In genomic region chr1:1783320-1783719, GRCh38 we compare ENCODE assay signal across 8 cellular contexts. TPM values are rescaled to one million over a fixed set of nuclear protein-coding genes. Genes with fewer than 3 reads are reported as not detected.
A peak's percentile ranks its signal among the peaks of the same experiment; 100 is the strongest.
DNase-seq lines count a peak whose midpoint lies in the region; ATAC-seq and TF ChIP-seq lines count a peak whose summit lies in the region.
"Had no signal": no experiment of that assay in that cellular context is flagged by ENCODE, and none has a peak within 500 bp of the region (broad histone marks: within the 10 kb centered on the region; RNA-seq: fewer than 3 reads in every experiment).

No MANE protein-coding gene starts in this region.

- peak overlapping the region; percentile 95 for H3K9ac ChIP-seq in SU-DHL-6 (ENCODE audit: low read length)
- no peak overlapping the region for H3K9ac ChIP-seq in smooth muscle cell (ENCODE audit: low read depth)

- no peaks in the 10 kb centered on the region for H4K20me1 ChIP-seq in SU-DHL-6 (ENCODE audit: low read depth, low read length)
- H4K20me1 ChIP-seq in smooth muscle cell (ENCODE audit: low read depth) = peaks cover 66% of the 10 kb centered on the region

- H3F3A ChIP-seq in SU-DHL-6 (ENCODE audit: insufficient read depth) (peaks cover 63% of the 10 kb centered on the region), smooth muscle cell (ENCODE audit: low read depth) (peaks cover 38% of the 10 kb centered on the region)

- ATAC-seq in gastroesophageal sphincter (no peak), HG03354 (IDR thresholded peaks at IDR 0.05; ENCODE audit: poor library complexity, severe bottlenecking, unreplicated experiment) (no peak), HG03457 (IDR thresholded peaks at IDR 0.05; ENCODE audit: unreplicated experiment) (no peak)

- peaks cover 20% of the 10 kb centered on the region for H3K36me3 ChIP-seq in H7 (replicated peaks; ENCODE audit: control insufficient read depth, insufficient read depth, low read length)
- H3K36me3 ChIP-seq in SU-DHL-6 (ENCODE audit: low read length) = peaks cover 17% of the 10 kb centered on the region
- peaks cover 0 to 40% of the 10 kb centered on the region in 2 donors for H3K36me3 ChIP-seq in gastroesophageal sphincter
- peaks cover 16% of the 10 kb centered on the region for H3K36me3 ChIP-seq in smooth muscle cell (ENCODE audit: low read depth)

- DNase-seq in H7 = peak; percentile 62
- DNase-seq in smooth muscle cell (lab: John Stamatoyannopoulos, UW; ENCODE audit: unreplicated experiment) = no peak
- DNase-seq in amniotic stem cell (lab: John Stamatoyannopoulos, UW) = no peak

- no peak overlapping the region for H3K4me3 ChIP-seq in H7 (ENCODE audit: insufficient read depth, low read depth, low read length)
- H3K4me3 ChIP-seq in SU-DHL-6 (ENCODE audit: insufficient read depth, low read length, poor library complexity, severe bottlenecking) = no peak overlapping the region
- no peak overlapping the region for H3K4me3 ChIP-seq in gastroesophageal sphincter
- H3K4me3 ChIP-seq in smooth muscle cell = no peak overlapping the region
- H3K4me3 ChIP-seq: MG63 had no signal

- H3K4me2 ChIP-seq in SU-DHL-6 (ENCODE audit: low read depth, low read length, poor library complexity, severe bottlenecking) = peak overlapping the region; percentile 97
- no peak overlapping the region for H3K4me2 ChIP-seq in smooth muscle cell

- H3K4me1 ChIP-seq in gastroesophageal sphincter (peaks cover 4 to 61% (median 44%) of the 10 kb centered on the region in 3 donors), smooth muscle cell (ENCODE audit: low read depth) (peaks cover 10% of the 10 kb centered on the region)

- H3K9me3 ChIP-seq in SU-DHL-6 (ENCODE audit: insufficient read depth, low read length) (no peaks in the 10 kb centered on the region), gastroesophageal sphincter (no peaks in the 10 kb centered on the region), smooth muscle cell (replicated peaks; ENCODE audit: low read depth) (no peaks in the 10 kb centered on the region)
- H3K9me3 ChIP-seq: MG63 had no signal

- H2AFZ ChIP-seq in SU-DHL-6 (ENCODE audit: low read depth, low read length, severe bottlenecking) (no peak overlapping the region), smooth muscle cell (ENCODE audit: low read depth) (no peak overlapping the region)

- no CpG with 5 or more reads among the region's 8 CpGs for WGBS in gastroesophageal sphincter (ENCODE audit: low coverage in 1 of 2), 2 donors
- WGBS in smooth muscle cell (ENCODE audit: low lambda C conversion rate) = 87% methylated on average over 8 of the region's 8 CpGs

- no peaks in the 10 kb centered on the region for H3K9me2 ChIP-seq in SU-DHL-6 (replicated peaks; ENCODE audit: insufficient read depth, low read length)

- TF ChIP-seq EP300 in gastroesophageal sphincter (IDR thresholded peaks at IDR 0.05) = no peak

- H3K79me2 ChIP-seq in SU-DHL-6 (ENCODE audit: insufficient read depth, low read length) (no peaks in the 10 kb centered on the region), smooth muscle cell (ENCODE audit: low read depth) (no peaks in the 10 kb centered on the region)

- TF ChIP-seq CTCF in SU-DHL-6 (IDR thresholded peaks at IDR 0.05; ENCODE audit: insufficient read depth, low read length, poor library complexity, severe bottlenecking) (no peak), gastroesophageal sphincter (IDR thresholded peaks at IDR 0.05) (no peak), smooth muscle cell (IDR thresholded peaks at IDR 0.05; ENCODE audit: borderline replicate concordance, insufficient read depth, poor library complexity, severe bottlenecking) (no peak)

- TF ChIP-seq POLR2A in gastroesophageal sphincter (IDR thresholded peaks at IDR 0.05) = no peak

- H3K27ac ChIP-seq in SU-DHL-6 (ENCODE audit: low read depth, low read length) = peak overlapping the region; percentile 100
- H3K27ac ChIP-seq in gastroesophageal sphincter = peak overlapping the region in 3 of 4 donors; percentile 72 to 98 (median 79)
- peak overlapping the region; percentile 38 for H3K27ac ChIP-seq in smooth muscle cell (ENCODE audit: low read depth)

- H3K27me3 ChIP-seq in H7 (ENCODE audit: control insufficient read depth, insufficient read depth, low read length) (no peaks in the 10 kb centered on the region), SU-DHL-6 (ENCODE audit: low read length) (no peaks in the 10 kb centered on the region), gastroesophageal sphincter (no peaks in the 10 kb centered on the region), smooth muscle cell (ENCODE audit: low read depth) (no peaks in the 10 kb centered on the region)
- H3K27me3 ChIP-seq: MG63 had no signal

RNA-seq across cellular contexts. Expression of gene NADK, which starts 5.0 kb away (rescaled TPM):
- total RNA-seq in H7 (2014; rRNA removed; shearing (Covaris generic)) = 111 and 175 TPM in 2 replicates
- total RNA-seq in gastroesophageal sphincter (10 to 100 TPM; 69.8 to 82.5 (median 73.8) TPM), smooth muscle cell (27.2 and 32.7 TPM in 2 replicates)
- polyA plus RNA-seq in smooth muscle cell = 37.8 and 39.0 TPM in 2 replicates

RNA-seq across cellular contexts. Expression of gene CDK11A, which starts 59.2 kb away (rescaled TPM):
- total RNA-seq in H7 (2014; rRNA removed; shearing (Covaris generic)) = 18.6 and 26.2 TPM in 2 replicates
- total RNA-seq in gastroesophageal sphincter = 10 to 100 TPM; 10.8 to 53.4 (median 23.8) TPM
- total RNA-seq in smooth muscle cell = 9.0 and 20.9 TPM in 2 replicates
- 19.8 and 31.2 TPM in 2 replicates for polyA plus RNA-seq in smooth muscle cell

Comparison
In these comparisons a context has a peak if more than half of its experiments do, and no peak if none do; other contexts are left out.
1. H3K27ac ChIP-seq: peak in every context shown above with its lines; median percentile 100 in SU-DHL-6; 79 in gastroesophageal sphincter; 38 in smooth muscle cell.